11 cellular contexts compared by ENCODE assay signal in genomic region chr6:113351183-113351834, GRCh38.
DNase-seq lines count a peak whose midpoint lies in the region; ATAC-seq, FAIRE-seq and TF ChIP-seq lines count a peak whose summit lies in the region.
"Had no signal": no experiment of that assay in that cellular context is flagged by ENCODE, and none has a peak within 500 bp of the region (broad histone marks: within the 10 kb centered on the region; RNA-seq: fewer than 3 reads in every experiment).

No MANE protein-coding gene starts in this region.

- no peak for FAIRE-seq in A549 (lab: Jason Lieb, UNC)

- no peak for TF ChIP-seq RAD21 in A549 (conservative IDR thresholded peaks at IDR 0.05 in 1 of 2, IDR thresholded peaks at IDR 0.05 in 1 of 2)

- TF ChIP-seq POLR2A in A549 (IDR thresholded peaks at IDR 0.05; ENCODE audit: low read length), result no peak

- CTCF ChIA-PET in A549 (lab: Yijun Ruan, JAX), result interaction anchor here (1.1 to 1.6 kb wide), 3 partner anchors 62 to 508 kb away, joined by 3 to 5 read pairs (median 4); no protein-coding TSS in a partner anchor

- POLR2A ChIA-PET in A549 (lab: Yijun Ruan, JAX), result interaction anchor here (1.0 to 1.2 kb wide), 2 partner anchors 504 to 507 kb away, joined by 6 to 9 read pairs; no protein-coding TSS in a partner anchor

- peak overlapping the region; percentile 67 for H3K4me2 ChIP-seq in A549

- in situ Hi-C loops in GM13977 (cut with MboI; ENCODE audit: low pct_unique_long_range_greater_than_20kb, low sequenced_read_pairs, unreplicated experiment), result no loop called here

- intact Hi-C loops in left ventricle myocardium superior (cut with micrococcal nuclease), result no loop called here

- no peak overlapping the region for H3K4me3 ChIP-seq in A549

- no peak for TF ChIP-seq CTCF in A549 (IDR thresholded peaks at IDR 0.05)
- no peak for TF ChIP-seq CTCF in GM13977 (IDR thresholded peaks at IDR 0.05; ENCODE audit: extremely low read depth, insufficient read depth, missing control alignments)

- WGBS in A549 (ENCODE audit: missing lambda C conversion rate), result 63% methylated on average over 4 of the region's 4 CpGs

- DNase-seq in A549 (ENCODE audit: low read depth in 1 of 2, low spot score in 1 of 2) (no peak), astrocyte of the hippocampus (ENCODE audit: low read depth, low spot score) (peak; percentile 64), left ventricle myocardium superior (no peak), NCI-H82 (lab: John Stamatoyannopoulos, UW) (no peak), GM13977 (ENCODE audit: low spot score) (no peak), cerebellum (ENCODE audit: low spot score) (no peak)
- DNase-seq: activated CD8-positive, alpha-beta memory T cell treated with anti-CD3 and anti-CD28 coated beads, Interleukin-2, amount 50 U/mL, for 48 hours; amniotic stem cell; NCI-H187 had no signal

- ATAC-seq in A549 (no peak; a peak in 1 of 6 replicates), HG02870 (IDR thresholded peaks at IDR 0.05; ENCODE audit: unreplicated experiment) (peak; percentile 21), left ventricle myocardium superior (peak; percentile 61), HG03108 (IDR thresholded peaks at IDR 0.05; ENCODE audit: unreplicated experiment) (no peak)

- TF ChIP-seq EP300 in A549 (IDR thresholded peaks at IDR 0.05), result no peak

- peak overlapping the region; percentile 74 to 87 for H3K27ac ChIP-seq in A549

- peaks cover 52% of the 10 kb centered on the region for H3K4me1 ChIP-seq in A549

- H3K9me3 ChIP-seq in A549, result no peaks in the 10 kb centered on the region

TF ChIP-seq in A549, 52 proteins besides CTCF, POLR2A, EP300 and RAD21:
- TF ChIP-seq FOXS1 (CRISPR knock-in tag; IDR thresholded peaks at IDR 0.05) (no peak), SREBF2 (IDR thresholded peaks at IDR 0.05) (no peak), CEBPB (IDR thresholded peaks at IDR 0.05) (no peak), HMGXB4 (CRISPR knock-in tag; IDR thresholded peaks at IDR 0.05; ENCODE audit: borderline replicate concordance) (no peak), KDM5A (IDR thresholded peaks at IDR 0.05) (no peak), ZC3H11A (IDR thresholded peaks at IDR 0.05) (no peak), E2F6 (IDR thresholded peaks at IDR 0.05; ENCODE audit: borderline replicate concordance, low read depth) (no peak), EHMT2 (IDR thresholded peaks at IDR 0.05; ENCODE audit: low read depth) (no peak), PHF8 (IDR thresholded peaks at IDR 0.05; ENCODE audit: borderline replicate concordance, low read depth) (no peak), SMC3 (IDR thresholded peaks at IDR 0.05) (no peak), CBX2 (IDR thresholded peaks at IDR 0.05; ENCODE audit: borderline replicate concordance, low read depth) (no peak)

Comparison
In these comparisons a context has a peak if more than half of its experiments do, and no peak if none do; other contexts are left out.
1. ATAC-seq: peak in HG02870 (single experiment) and left ventricle myocardium superior (single experiment); none in A549 (0 of 2) and HG03108 (single experiment).